Comparison of ENCODE assay signal across 8 cellular contexts in genomic region chr5:130294798-130295197, GRCh38.
DNase-seq lines count a peak whose midpoint lies in the region; ATAC-seq and TF ChIP-seq lines count a peak whose summit lies in the region.
"Not testable (repeated sequence)": the region's sequence is repeated elsewhere in the genome, so short reads cannot be mapped to it uniquely, and the experiment has no call there.

No MANE protein-coding gene starts in this region.

- dilution Hi-C loops in mammary epithelial cell (cut with HindIII; ENCODE audit: low sequenced_read_pairs), result not testable (repeated sequence)

- POLR2A ChIA-PET in PC-3 (lab: Charles Lee; ENCODE audit: unreplicated experiment), result not testable (repeated sequence)

- in situ Hi-C loops in mammary epithelial cell (cut with MboI; ENCODE audit: low sequenced_read_pairs in 2 of 2), result not testable (repeated sequence)

- not testable (repeated sequence) for H3K4me3 ChIP-seq in Jurkat, Clone E6-1 (ENCODE audit: low read length); PC-3 (ENCODE audit: low read length); mammary epithelial cell (replicated peaks in 1 of 3; ENCODE audit: insufficient read depth in 1 of 3, low read depth in 2 of 3, low read length in 3 of 3); tibial artery

- peaks cover 42% of the 10 kb centered on the region for H3K4me1 Mint-ChIP-seq in osteocyte (ENCODE audit: unreplicated experiment)

- H3K4me2 ChIP-seq in PC-3 (ENCODE audit: low read length); mammary epithelial cell (ENCODE audit: insufficient read depth, low read depth, low read length): not testable (repeated sequence)

- H3K36me3 Mint-ChIP-seq in osteocyte (ENCODE audit: unreplicated experiment), result not testable (repeated sequence)

- not testable (repeated sequence) for H3K9ac ChIP-seq in PC-3 (ENCODE audit: low read length); mammary epithelial cell (ENCODE audit: insufficient read depth, low read length)

- H3K27ac Mint-ChIP-seq in osteocyte (ENCODE audit: unreplicated experiment), result peak overlapping the region; percentile 91

- CTCF ChIA-PET in PC-3 (lab: Charles Lee); mammary epithelial cell (lab: Charles Lee; ENCODE audit: low non-redundant PET): not testable (repeated sequence)

- peak; percentile 50 for ATAC-seq in PC-3

- H3K36me3 ChIP-seq in PC-3 (ENCODE audit: low read depth, low read length); mammary epithelial cell (ENCODE audit: insufficient read depth, low read length); tibial artery: not testable (repeated sequence)

- not testable (repeated sequence) for BruUV-seq in PC-3 (replicated peaks; lab: Mats Ljungman, UMichigan); mammary epithelial cell (replicated peaks; lab: Mats Ljungman, UMichigan)

- H3K27ac ChIP-seq in 22Rv1, result peak overlapping the region; percentile 82
- peak overlapping the region; percentile 8; the same call in 1 of the 2 replicates for H3K27ac ChIP-seq in PC-3 (ENCODE audit: low read length)
- H3K27ac ChIP-seq in mammary epithelial cell (ENCODE audit: insufficient read depth, low read depth, low read length), result not testable (repeated sequence)
- H3K27ac ChIP-seq in tibial artery, result peak overlapping the region; percentile 41 to 49

- DNase-seq in DMS53 treated with DMSO at 0.1 percent for 48 hours (lab: John Stamatoyannopoulos, UW; ENCODE audit: unreplicated experiment) (peak; percentile 36), PC-3 (peak; percentile 44), mammary epithelial cell (peak; percentile 11), glomerular visceral epithelial cell (ENCODE audit: extremely low spot score) (peak; percentile 39)
- peak; percentile 2 for DNase-seq in Jurkat, Clone E6-1 (ENCODE audit: low read depth, low spot score)
- DNase-seq in osteocyte (ENCODE audit: extremely low spot score, unreplicated experiment); tibial artery: not testable (repeated sequence)

- H3K4me1 ChIP-seq in PC-3 (ENCODE audit: insufficient read depth, low read length) (peaks cover 15% of the 10 kb centered on the region), tibial artery (peaks cover 0 to 23% (median 10%) of the 10 kb centered on the region in 4 donors)
- not testable (repeated sequence) for H3K4me1 ChIP-seq in mammary epithelial cell (ENCODE audit: insufficient read depth, low read length)

- H3K4me3 Mint-ChIP-seq in osteocyte (ENCODE audit: unreplicated experiment), result not testable (repeated sequence)

- H3K9me2 ChIP-seq in PC-3 (replicated peaks; ENCODE audit: low read length), result not testable (repeated sequence)

- H3K79me2 ChIP-seq in PC-3 (ENCODE audit: low read length); mammary epithelial cell (ENCODE audit: insufficient read depth, low read length): not testable (repeated sequence)

- intact Hi-C loops in PC-3 (cut with micrococcal nuclease), result loop anchor here (5.0 kb wide), 1 partner anchor 398 kb away; no protein-coding TSS in a partner anchor
- intact Hi-C loops in mammary epithelial cell (cut with micrococcal nuclease); tibial artery (cut with DNase I; ENCODE audit: low total_unique reads): not testable (repeated sequence)

- TF ChIP-seq CTCF in 22Rv1 (IDR thresholded peaks at IDR 0.05); PC-3 (conservative IDR thresholded peaks at IDR 0.05; ENCODE audit: low read depth, low read length); mammary epithelial cell (conservative IDR thresholded peaks at IDR 0.05 in 1 of 2, IDR thresholded peaks at IDR 0.05 in 1 of 2; ENCODE audit: extremely low read depth in 1 of 2, insufficient read depth in 1 of 2, low read depth in 1 of 2, low read length in 2 of 2); osteocyte (IDR thresholded peaks at IDR 0.05); tibial artery (IDR thresholded peaks at IDR 0.05): not testable (repeated sequence)

- H3K9me3 Mint-ChIP-seq in osteocyte (ENCODE audit: unreplicated experiment), result not testable (repeated sequence)

- H3K9me3 ChIP-seq in PC-3 (ENCODE audit: low read length); mammary epithelial cell (replicated peaks; ENCODE audit: insufficient read depth, low read length); tibial artery: not testable (repeated sequence)

- H4K20me1 ChIP-seq in PC-3 (ENCODE audit: low read length); mammary epithelial cell (ENCODE audit: insufficient read depth, low read length): not testable (repeated sequence)

- not testable (repeated sequence) for H3K27me3 Mint-ChIP-seq in osteocyte (ENCODE audit: unreplicated experiment)

- not testable (repeated sequence) for H3K27me3 ChIP-seq in PC-3 (ENCODE audit: low read length); mammary epithelial cell (ENCODE audit: insufficient read depth, low read length); tibial artery

- not testable (repeated sequence) for H3F3A ChIP-seq in PC-3 (ENCODE audit: low read length, unreplicated experiment)

- WGBS in mammary epithelial cell (ENCODE audit: low coverage, missing lambda C conversion rate), result 93% methylated on average over 3 of the region's 3 CpGs

- peak overlapping the region; percentile 55; the same call in 1 of the 2 replicates for H2AFZ ChIP-seq in PC-3 (ENCODE audit: low read length)
- not testable (repeated sequence) for H2AFZ ChIP-seq in mammary epithelial cell (ENCODE audit: low read depth, low read length)
